Comparison of ENCODE assay signal across 8 cellular contexts in the genomic region with DNA sequence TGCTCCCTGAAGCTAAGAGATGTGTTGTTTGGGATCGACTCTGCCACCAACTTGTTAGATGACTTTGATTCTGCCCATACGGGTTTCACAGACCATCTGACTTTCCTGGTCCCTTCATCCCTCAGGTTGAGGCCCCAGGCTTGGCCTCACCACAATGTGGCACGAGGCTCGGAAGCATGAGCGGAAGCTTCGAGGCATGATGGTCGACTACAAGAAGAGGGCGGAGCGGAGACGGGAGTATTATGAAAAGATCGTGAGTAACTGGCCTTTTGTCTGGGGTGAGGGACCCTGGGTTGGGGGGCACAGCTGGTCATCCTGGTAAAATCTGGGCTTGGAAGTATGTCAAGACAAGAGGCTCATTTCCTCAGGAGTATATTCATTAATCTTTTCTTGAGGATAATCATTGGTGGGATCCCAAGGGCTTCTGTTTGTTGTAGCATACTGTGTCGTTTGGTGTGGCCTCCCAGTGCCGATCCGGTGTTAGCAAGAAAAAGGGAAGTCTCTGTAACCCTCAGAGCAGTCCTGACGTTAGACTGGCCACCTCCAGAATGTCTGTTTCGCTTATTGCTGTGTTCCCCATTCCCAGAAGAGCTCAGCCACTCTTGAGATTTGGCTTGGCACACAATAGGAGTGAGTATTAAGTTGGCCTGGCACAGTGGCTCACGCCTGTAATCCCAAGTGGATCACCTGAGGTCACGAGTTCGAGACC. TPM values are rescaled to one million over a fixed set of nuclear protein-coding genes. Genes with fewer than 3 reads are reported as not detected.
A peak's percentile ranks its signal among the peaks of the same experiment; 100 is the strongest.
DNase-seq lines count a peak whose midpoint lies in the region; ATAC-seq and TF ChIP-seq lines count a peak whose summit lies in the region.

No MANE protein-coding gene starts in this region.

- H4K20me1 ChIP-seq in PC-3 (ENCODE audit: low read length): peaks cover 13% of the 10 kb centered on the region

- peaks cover 10% of the 10 kb centered on the region for H3K27me3 Mint-ChIP-seq in endothelial cell (ENCODE audit: unreplicated experiment)

- TF ChIP-seq CTCF in GM12864 (IDR thresholded peaks at IDR 0.05; ENCODE audit: low read depth, low read length, missing control alignments) (no peak), PC-3 (conservative IDR thresholded peaks at IDR 0.05; ENCODE audit: low read depth, low read length) (no peak), endothelial cell (IDR thresholded peaks at IDR 0.05; ENCODE audit: unreplicated experiment) (no peak), psoas muscle (IDR thresholded peaks at IDR 0.05) (no peak)

- H3K9me3 Mint-ChIP-seq in endothelial cell (ENCODE audit: unreplicated experiment): no peaks in the 10 kb centered on the region

- peak overlapping the region; percentile 96; the same call in 1 of the 2 replicates for H3K9ac ChIP-seq in PC-3 (ENCODE audit: low read length)

- H3K4me1 ChIP-seq in PC-3 (ENCODE audit: insufficient read depth, low read length) (peaks cover 9% of the 10 kb centered on the region), psoas muscle (peaks cover 32% of the 10 kb centered on the region)

- H3K27ac ChIP-seq in PC-3 (ENCODE audit: low read length) (no peak overlapping the region), psoas muscle (peak overlapping the region; percentile 97)

- BruUV-seq in PC-3 (replicated peaks; lab: Mats Ljungman, UMichigan): TSS peak; percentile 47

- 66 to 78% (median 73%) methylated on average over 19 of the region's 19 CpGs for WGBS in psoas muscle, 3 donors

- POLR2A ChIA-PET in PC-3 (lab: Charles Lee; ENCODE audit: unreplicated experiment): no interaction called here

- H2AFZ ChIP-seq in PC-3 (ENCODE audit: low read length): no peak overlapping the region

- H3K9me3 ChIP-seq in PC-3 (ENCODE audit: low read length) (no peaks in the 10 kb centered on the region), psoas muscle (no peaks in the 10 kb centered on the region)

- CTCF ChIA-PET in PC-3 (lab: Charles Lee): interaction anchor here (0.7 kb wide), 1 partner anchor 20 kb away, joined by 3 read pairs; no protein-coding TSS in a partner anchor

- H3K36me3 ChIP-seq in PC-3 (ENCODE audit: low read depth, low read length): peaks cover 9% of the 10 kb centered on the region
- peaks cover 3 to 77% of the 10 kb centered on the region in 2 donors for H3K36me3 ChIP-seq in psoas muscle (ENCODE audit: insufficient read depth in 1 of 2, low read depth in 1 of 2)

- H3K4me2 ChIP-seq in PC-3 (ENCODE audit: low read length): peak overlapping the region; percentile 95

- intact Hi-C loops in PC-3 (cut with micrococcal nuclease): no loop called here
- intact Hi-C loops in psoas muscle (cut with DNase I): no loop called here

- H3K4me1 Mint-ChIP-seq in endothelial cell (ENCODE audit: unreplicated experiment): peaks cover 16% of the 10 kb centered on the region

- H3K27ac Mint-ChIP-seq in endothelial cell (ENCODE audit: unreplicated experiment): peak overlapping the region; percentile 99

- peaks cover 25% of the 10 kb centered on the region for H3K36me3 Mint-ChIP-seq in endothelial cell (ENCODE audit: low read depth, unreplicated experiment)

- ATAC-seq in PC-3 (no peak), psoas muscle (no peak), HG03045 (IDR thresholded peaks at IDR 0.05; ENCODE audit: unreplicated experiment) (no peak)

- H3K4me3 Mint-ChIP-seq in endothelial cell (ENCODE audit: unreplicated experiment): peak overlapping the region; percentile 100

- H3F3A ChIP-seq in PC-3 (ENCODE audit: low read length, unreplicated experiment): no peaks in the 10 kb centered on the region

- peaks cover 52% of the 10 kb centered on the region for H3K79me2 ChIP-seq in PC-3 (ENCODE audit: low read length)

- H3K9me2 ChIP-seq in PC-3 (replicated peaks; ENCODE audit: low read length): no peaks in the 10 kb centered on the region

- DNase-seq in GM12864 (ENCODE audit: low read depth) (no peak), PC-3 (no peak), endothelial cell (ENCODE audit: low spot score) (no peak), psoas muscle (no peak), middle frontal gyrus (ENCODE audit: extremely low spot score, low spot score) (no peak), HuH-7.5 (ENCODE audit: low spot score) (no peak)
- DNase-seq in activated CD4-positive, alpha-beta T cell treated with anti-CD3 and anti-CD28 coated beads, Interleukin-2, amount 50 U/mL, for 48 hours: no peak

- H3K4me3 ChIP-seq in GM12864 (ENCODE audit: low read depth, low read length) (peak overlapping the region; percentile 61; the same call in 1 of the 2 replicates), PC-3 (ENCODE audit: low read length) (peak overlapping the region; percentile 94), psoas muscle (peak overlapping the region; percentile 97)

- H3K27me3 ChIP-seq in PC-3 (ENCODE audit: low read length) (no peaks in the 10 kb centered on the region), psoas muscle (ENCODE audit: insufficient read depth in 3 of 3, low read length in 2 of 3) (no peaks in the 10 kb centered on the region)

RNA-seq across cellular contexts. Expression of gene CLASRP, which starts 1.4 kb away (rescaled TPM):
- total RNA-seq in PC-3 (2014; rRNA removed) (32.3 and 38.9 TPM in 2 replicates), endothelial cell (ENCODE audit: unreplicated experiment) (72.2 TPM), psoas muscle (10 to 100 TPM; 37.4 to 65.9 (median 47.1) TPM)
- polyA plus RNA-seq in psoas muscle: 10 to 100 TPM; 30.8 to 34.5 (median 33.2) TPM

RNA-seq across cellular contexts. Expression of gene ZNF296, which starts 36.1 kb away (rescaled TPM):
- total RNA-seq in PC-3 (2014; rRNA removed) (0.52 and 2.4 TPM in 2 replicates), endothelial cell (ENCODE audit: unreplicated experiment) (0.54 TPM), psoas muscle (under 1 TPM in 3 of 4 donors, not detected in 1; 0.34 to 0.73 (median 0.36) TPM)
- under 1 TPM; 0.22 to 0.62 (median 0.44) TPM for polyA plus RNA-seq in psoas muscle

RNA-seq across cellular contexts. Expression of gene GEMIN7, which starts 38.8 kb away (rescaled TPM):
- 22.3 and 35.5 TPM in 2 replicates for total RNA-seq in PC-3 (2014; rRNA removed)
- total RNA-seq in endothelial cell (ENCODE audit: unreplicated experiment): 30.8 TPM
- 10 to 100 TPM; 19.6 to 27.3 (median 24.3) TPM for total RNA-seq in psoas muscle
- 10 to 100 TPM; 40.9 to 51.1 (median 50.3) TPM for polyA plus RNA-seq in psoas muscle

RNA-seq across cellular contexts. Expression of gene RELB, which starts 38.9 kb away (rescaled TPM):
- total RNA-seq in PC-3 (2014; rRNA removed) (4.8 and 15.2 TPM in 2 replicates), endothelial cell (ENCODE audit: unreplicated experiment) (8.2 TPM), psoas muscle (10 to 100 TPM in 3 of 4 donors, 1 to 10 TPM in 1; 6.5 to 44.0 (median 13.5) TPM)
- 10 to 100 TPM; 10.3 to 14.1 (median 12.1) TPM for polyA plus RNA-seq in psoas muscle

RNA-seq across cellular contexts. Expression of gene PPP1R37, which starts 52.8 kb away (rescaled TPM):
- 37.0 and 46.4 TPM in 2 replicates for total RNA-seq in PC-3 (2014; rRNA removed)
- total RNA-seq in endothelial cell (ENCODE audit: unreplicated experiment): 34.7 TPM
- 10 to 100 TPM; 27.0 to 34.6 (median 29.1) TPM for total RNA-seq in psoas muscle
- polyA plus RNA-seq in psoas muscle: 10 to 100 TPM; 25.5 to 39.5 (median 36.3) TPM
